18 cellular contexts compared by ENCODE assay signal in genomic region chr12:115046805-115047204, GRCh38.
DNase-seq lines count a peak whose midpoint lies in the region; ATAC-seq, FAIRE-seq and TF ChIP-seq lines count a peak whose summit lies in the region.
"Had no signal": no experiment of that assay in that cellular context is flagged by ENCODE, and none has a peak within 500 bp of the region (broad histone marks: within the 10 kb centered on the region; RNA-seq: fewer than 3 reads in every experiment).

No MANE protein-coding gene starts in this region.

- peak overlapping the region; percentile 93 for H2AFZ ChIP-seq in OCI-LY7 (ENCODE audit: low read length)
- H2AFZ ChIP-seq: GM23248 had no signal

- H3K4me1 Mint-ChIP-seq in activated naive CD8-positive, alpha-beta T cell treated with anti-CD3 and anti-CD28 coated beads for 36 hours: no peaks in the 10 kb centered on the region
- H3K4me1 Mint-ChIP-seq in CD8-positive, alpha-beta T cell (ENCODE audit: low read depth): no peaks in the 10 kb centered on the region
- H3K4me1 Mint-ChIP-seq: B cell; CD4-positive, alpha-beta memory T cell; IgD-negative memory B cell had no signal

- no peak overlapping the region for H3K27ac ChIP-seq in OCI-LY7 (ENCODE audit: low read depth, low read length, poor library complexity, severe bottlenecking)
- no peak overlapping the region for H3K27ac ChIP-seq in CD8-positive, alpha-beta T cell (ENCODE audit: low read depth, low read length)
- H3K27ac ChIP-seq: GM23248 had no signal

- no peaks in the 10 kb centered on the region for H3K36me3 Mint-ChIP-seq in activated naive CD8-positive, alpha-beta T cell treated with anti-CD3 and anti-CD28 coated beads for 36 hours
- no peaks in the 10 kb centered on the region for H3K36me3 Mint-ChIP-seq in CD8-positive, alpha-beta T cell
- H3K36me3 Mint-ChIP-seq: CD4-positive, alpha-beta memory T cell; IgD-negative memory B cell had no signal

- H3K4me1 ChIP-seq in OCI-LY7 (ENCODE audit: insufficient read depth, low read length, poor library complexity, severe bottlenecking): no peaks in the 10 kb centered on the region
- no peaks in the 10 kb centered on the region for H3K4me1 ChIP-seq in CD8-positive, alpha-beta T cell (ENCODE audit: insufficient read depth, low read length)
- H3K4me1 ChIP-seq: Caco-2 had no signal

- CTCF ChIA-PET in OCI-LY7 (lab: Charles Lee; ENCODE audit: unreplicated experiment): no interaction called here
- CTCF ChIA-PET in CD8-positive, alpha-beta T cell (lab: Charles Lee): no interaction called here

- H3K9me2 ChIP-seq in OCI-LY7 (ENCODE audit: insufficient read depth, low read length): no peaks in the 10 kb centered on the region

- no peaks in the 10 kb centered on the region for H3K79me2 ChIP-seq in OCI-LY7 (ENCODE audit: insufficient read depth, low read depth, low read length)

- no peaks in the 10 kb centered on the region; the same call in 1 of the 2 replicates for H3K9me3 ChIP-seq in OCI-LY7 (ENCODE audit: low read length)
- H3K9me3 ChIP-seq in CD8-positive, alpha-beta T cell (ENCODE audit: low read length): no peaks in the 10 kb centered on the region
- H3K9me3 ChIP-seq: Caco-2 had no signal

- TF ChIP-seq CTCF in OCI-LY7 (conservative IDR thresholded peaks at IDR 0.05; ENCODE audit: low read length) (no peak), bronchial epithelial cell (IDR thresholded peaks at IDR 0.05; ENCODE audit: insufficient read depth, low read length, severe bottlenecking) (no peak)
- no peak for TF ChIP-seq CTCF in CD8-positive, alpha-beta T cell (IDR thresholded peaks at IDR 0.05)

- H3K4me3 ChIP-seq in OCI-LY7 (ENCODE audit: low read depth, low read length, poor library complexity, severe bottlenecking) (no peak overlapping the region), bronchial epithelial cell (ENCODE audit: low read depth, low read length) (no peak overlapping the region)
- no peak overlapping the region for H3K4me3 ChIP-seq in CD8-positive, alpha-beta T cell (ENCODE audit: low read depth, low read length)
- H3K4me3 ChIP-seq: GM23248 had no signal

- DNase-seq in NCI-H82 (lab: John Stamatoyannopoulos, UW): peak; percentile 46
- no peak for DNase-seq in NCI-H82 treated with DMSO at 0.1 percent for 48 hours (lab: John Stamatoyannopoulos, UW; ENCODE audit: unreplicated experiment)
- peak; percentile 18 for DNase-seq in OCI-LY7 (ENCODE audit: low spot score)
- DNase-seq in bronchial epithelial cell (ENCODE audit: low read depth): no peak
- no peak for DNase-seq in GM12891 (ENCODE audit: insufficient read length, low spot score)
- no peak for DNase-seq in activated naive CD8-positive, alpha-beta T cell treated with anti-CD3 and anti-CD28 coated beads for 36 hours
- no peak for DNase-seq in CD8-positive, alpha-beta T cell
- DNase-seq: 8988T; ACHN; C1 segment of cervical spinal cord; Caco-2; CD4-positive, alpha-beta memory T cell; DMS53; GF-D8; GM23248; H9 had no signal

- no peak overlapping the region for H3K27ac Mint-ChIP-seq in activated naive CD8-positive, alpha-beta T cell treated with anti-CD3 and anti-CD28 coated beads for 36 hours
- H3K27ac Mint-ChIP-seq in CD8-positive, alpha-beta T cell: no peak overlapping the region
- H3K27ac Mint-ChIP-seq: B cell; CD4-positive, alpha-beta memory T cell; H9; IgD-negative memory B cell had no signal

- no peaks in the 10 kb centered on the region for H3K27me3 ChIP-seq in bronchial epithelial cell (ENCODE audit: control insufficient read depth, insufficient read depth, low read length)
- H3K27me3 ChIP-seq in CD8-positive, alpha-beta T cell (ENCODE audit: insufficient read depth, low read length): no peaks in the 10 kb centered on the region

- H3K4me3 Mint-ChIP-seq in activated naive CD8-positive, alpha-beta T cell treated with anti-CD3 and anti-CD28 coated beads for 36 hours: no peak overlapping the region
- no peak overlapping the region for H3K4me3 Mint-ChIP-seq in CD8-positive, alpha-beta T cell
- H3K4me3 Mint-ChIP-seq: B cell; CD4-positive, alpha-beta memory T cell; H9; IgD-negative memory B cell had no signal

- H3K27me3 Mint-ChIP-seq in activated naive CD8-positive, alpha-beta T cell treated with anti-CD3 and anti-CD28 coated beads for 36 hours: no peaks in the 10 kb centered on the region
- H3K27me3 Mint-ChIP-seq in CD8-positive, alpha-beta T cell (ENCODE audit: low read depth): no peaks in the 10 kb centered on the region
- H3K27me3 Mint-ChIP-seq: B cell; CD4-positive, alpha-beta memory T cell had no signal

- intact Hi-C loops in OCI-LY7 (cut with micrococcal nuclease; ENCODE audit: unreplicated experiment): no loop called here
- intact Hi-C loops in CD8-positive, alpha-beta T cell (cut with DNase I, micrococcal nuclease): no loop called here

- peak; percentile 13 for FAIRE-seq in bronchial epithelial cell (lab: Jason Lieb, UNC)
- FAIRE-seq in GM12891 (lab: Jason Lieb, UNC): no peak

- no peak overlapping the region for H3K4me2 ChIP-seq in OCI-LY7 (ENCODE audit: low read length)

- no peaks in the 10 kb centered on the region for H3K9me3 Mint-ChIP-seq in activated naive CD8-positive, alpha-beta T cell treated with anti-CD3 and anti-CD28 coated beads for 36 hours
- peaks cover 3% of the 10 kb centered on the region for H3K9me3 Mint-ChIP-seq in CD8-positive, alpha-beta T cell
- H3K9me3 Mint-ChIP-seq: H9 had no signal

- TF ChIP-seq POLR2A in GM12891 (IDR thresholded peaks at IDR 0.05; ENCODE audit: low read depth, low read length): no peak

- POLR2A ChIA-PET in OCI-LY7 (lab: Charles Lee): no interaction called here
- POLR2A ChIA-PET in CD8-positive, alpha-beta T cell (lab: Charles Lee): no interaction called here

- no peaks in the 10 kb centered on the region for H4K20me1 ChIP-seq in OCI-LY7 (ENCODE audit: insufficient read depth, low read length)

- H3K36me3 ChIP-seq in OCI-LY7 (ENCODE audit: insufficient read depth, low read length) (no peaks in the 10 kb centered on the region), bronchial epithelial cell (ENCODE audit: control insufficient read depth, insufficient read depth, low read length) (no peaks in the 10 kb centered on the region)
- H3K36me3 ChIP-seq in CD8-positive, alpha-beta T cell (ENCODE audit: insufficient read depth, low read length): no peaks in the 10 kb centered on the region

- no TSS peak for BruUV-seq in OCI-LY7 (replicated peaks; lab: Mats Ljungman, UMichigan)

- no peak for ATAC-seq in CD8-positive, alpha-beta T cell

TF ChIP-seq in GM12891, 5 proteins besides CTCF, POLR2A, EP300 and RAD21:
- no peak for TF ChIP-seq TAF1 (IDR thresholded peaks at IDR 0.05; ENCODE audit: low read depth, low read length)
- no peak for TF ChIP-seq POU2F2 (IDR thresholded peaks at IDR 0.05; ENCODE audit: low read depth, low read length)
- no peak for TF ChIP-seq POLR2AphosphoS5 (IDR thresholded peaks at IDR 0.05; ENCODE audit: low read depth, low read length)
- no peak for TF ChIP-seq PAX5 (IDR thresholded peaks at IDR 0.05; ENCODE audit: insufficient read depth, low read length, severe bottlenecking)
- no peak for TF ChIP-seq SPI1 (IDR thresholded peaks at IDR 0.05; ENCODE audit: low read depth, low read length)

Comparison
In these comparisons a context has a peak if more than half of its experiments do, and no peak if none do; other contexts are left out.
1. DNase-seq: peak in NCI-H82 (single experiment) and OCI-LY7 (single experiment); none in NCI-H82 treated with DMSO at 0.1 percent for 48 hours (single experiment), bronchial epithelial cell (single experiment), GM12891 (single experiment), activated naive CD8-positive, alpha-beta T cell treated with anti-CD3 and anti-CD28 coated beads for 36 hours (single experiment) and CD8-positive, alpha-beta T cell (0 of 7).